ENCODE assay signal across 1 cellular context in the genomic region with DNA sequence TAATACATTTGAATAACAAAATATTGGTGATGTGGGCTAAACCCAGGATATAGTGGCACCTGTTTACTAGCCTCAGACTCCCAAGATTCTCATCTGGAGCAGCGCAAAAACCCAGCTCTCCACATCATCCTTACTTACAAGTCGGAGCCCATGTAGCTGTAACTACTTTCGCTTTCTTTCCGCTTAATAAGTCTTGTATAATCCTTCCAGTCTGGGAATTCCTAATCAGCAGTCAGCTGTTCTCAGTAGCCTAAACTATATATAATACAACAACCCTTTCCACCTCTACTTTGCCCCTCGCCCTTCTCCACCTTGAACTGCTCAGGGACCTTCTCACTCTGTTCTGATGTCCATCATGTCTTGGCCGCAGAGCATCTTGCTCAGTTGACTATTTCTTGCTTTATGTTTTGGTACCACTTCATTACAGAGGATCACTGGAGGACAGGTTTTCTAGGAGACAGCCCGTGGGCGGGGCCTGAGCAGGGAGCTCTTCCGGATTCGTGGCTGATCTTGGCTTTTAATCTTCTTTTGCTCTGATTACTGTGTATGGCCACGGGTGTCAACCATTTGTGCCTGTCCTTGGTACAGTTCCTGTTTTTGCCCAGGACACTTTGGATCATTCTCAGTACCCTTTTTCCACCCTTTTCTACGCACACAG.
A peak's percentile ranks its signal among the peaks of the same experiment; 100 is the strongest.
TF ChIP-seq lines count a peak whose summit lies in the region.

No MANE protein-coding gene starts in this region.

TF ChIP-seq in K562, 482 proteins besides CTCF, POLR2A, EP300 and RAD21 (continued from another document):
- no peak for TF ChIP-seq ZBTB40 (IDR thresholded peaks at IDR 0.05)
- TF ChIP-seq ZBTB40 (CRISPR knock-in tag; IDR thresholded peaks at IDR 0.05): no peak
- 0 out of 2 replicates have a peak, but pooled peaks have one; percentile 20 for TF ChIP-seq GABPA (tag; conservative IDR thresholded peaks at IDR 0.05; ENCODE audit: low read depth)
- TF ChIP-seq CTBP1 (IDR thresholded peaks at IDR 0.05; ENCODE audit: borderline replicate concordance): peak; percentile 18; the same call in 1 of the 2 replicates
- peak; percentile 83; the same call in 1 of the 2 replicates for TF ChIP-seq SPI1 (IDR thresholded peaks at IDR 0.05; ENCODE audit: borderline replicate concordance, low read depth, low read length)
- TF ChIP-seq ELF2 (CRISPR knock-in tag; IDR thresholded peaks at IDR 0.05): peak; percentile 48; the same call in 1 of the 2 replicates
- peak; percentile 92 for TF ChIP-seq CREB3L1 (IDR thresholded peaks at IDR 0.05; ENCODE audit: borderline replicate concordance, low read depth)
